Comparison of ENCODE assay signal across 8 cellular contexts in the genomic region with DNA sequence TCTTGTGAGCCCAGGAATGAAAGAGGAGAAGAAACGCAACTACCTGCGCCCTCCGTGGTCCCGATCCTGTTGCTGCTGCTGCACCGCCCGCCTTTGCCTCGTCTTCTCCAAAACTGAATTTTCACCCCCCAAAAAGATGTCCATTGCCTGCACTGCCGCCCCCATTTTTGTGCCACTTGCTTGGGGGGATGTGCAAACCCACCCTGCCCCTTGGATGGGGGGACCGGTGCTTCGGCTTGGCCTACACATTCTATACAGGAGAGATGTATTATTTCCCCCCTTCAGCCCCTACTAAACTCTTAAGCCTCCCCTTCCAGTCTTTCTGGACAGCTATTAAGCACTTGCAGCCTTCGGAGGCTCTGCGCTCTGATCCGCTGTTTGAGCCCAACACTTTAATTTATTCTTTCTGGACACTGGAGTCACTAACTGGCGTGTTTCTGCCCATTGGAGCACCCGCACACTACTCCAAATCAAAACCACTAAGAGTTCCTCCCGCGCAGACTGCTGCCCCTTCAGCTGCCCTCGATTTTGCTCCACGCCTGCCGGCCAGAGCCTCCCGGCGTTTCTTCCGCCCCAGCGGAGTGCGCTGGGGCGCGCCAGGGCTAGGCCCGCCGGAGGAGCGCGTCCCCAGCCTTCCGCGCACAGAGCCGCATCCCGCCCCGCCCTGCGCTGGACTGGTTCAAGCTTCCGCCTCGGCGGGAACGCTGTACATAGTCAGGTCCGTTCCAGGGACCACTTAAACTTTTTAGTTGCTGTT. TPM values are rescaled to one million over a fixed set of nuclear protein-coding genes. Genes with fewer than 3 reads are reported as not detected.
DNase-seq lines count a peak whose midpoint lies in the region; ATAC-seq and TF ChIP-seq lines count a peak whose summit lies in the region.

No MANE protein-coding gene starts in this region.

- H2AFZ ChIP-seq in MM.1S (ENCODE audit: low read length) = 0 out of 2 replicates have a peak overlapping the region, but pooled peaks have one; percentile 53

- H3K9me2 ChIP-seq in MM.1S (replicated peaks; ENCODE audit: insufficient read depth, low read length) = no peaks in the 10 kb centered on the region

- H3K4me3 ChIP-seq in MM.1S (ENCODE audit: low read length) = 0 out of 2 replicates have a peak overlapping the region, but pooled peaks have one; percentile 21
- H3K4me3 ChIP-seq in endodermal cell (ENCODE audit: low read length) = no peak overlapping the region

- H3K9me3 ChIP-seq in MM.1S (replicated peaks; ENCODE audit: insufficient read depth, low read length) (no peaks in the 10 kb centered on the region), endodermal cell (ENCODE audit: control insufficient read depth, low read length) (peaks cover 5% of the 10 kb centered on the region)

- H3K27me3 ChIP-seq in MM.1S (replicated peaks; ENCODE audit: insufficient read depth, low read length) (no peaks in the 10 kb centered on the region), endodermal cell (ENCODE audit: control insufficient read depth, insufficient read depth, low read length, poor library complexity, severe bottlenecking) (peaks cover 99% of the 10 kb centered on the region)

- H3K4me1 Mint-ChIP-seq in endodermal cell = peaks cover 54% of the 10 kb centered on the region
- peaks cover 44% of the 10 kb centered on the region for H3K4me1 Mint-ChIP-seq in chondrocyte (ENCODE audit: low read depth)

- H3K36me3 ChIP-seq in MM.1S (replicated peaks; ENCODE audit: insufficient read depth, low read length) = no peaks in the 10 kb centered on the region
- no peaks in the 10 kb centered on the region for H3K36me3 ChIP-seq in endodermal cell (ENCODE audit: control insufficient read depth, insufficient read depth, low read length)

- intact Hi-C loops in posterior vena cava (cut with DNase I) = no loop called here

- H3K4me1 ChIP-seq in MM.1S (ENCODE audit: low read length) = no peaks in the 10 kb centered on the region
- H3K4me1 ChIP-seq in endodermal cell (ENCODE audit: control insufficient read depth, insufficient read depth, low read length) = no peaks in the 10 kb centered on the region

- peaks cover 99% of the 10 kb centered on the region for H3K27me3 Mint-ChIP-seq in endodermal cell (ENCODE audit: insufficient read depth)
- H3K27me3 Mint-ChIP-seq in chondrocyte (ENCODE audit: low read depth) = peaks cover 79% of the 10 kb centered on the region

- H3K9ac ChIP-seq in MM.1S (ENCODE audit: low read length) (no peak overlapping the region), endodermal cell (ENCODE audit: extremely low read depth, low read length, poor library complexity, severe bottlenecking) (no peak overlapping the region)

- peak; percentile 35 for DNase-seq in MM.1S
- DNase-seq in endodermal cell = peak; percentile 71
- DNase-seq in posterior vena cava (ENCODE audit: low spot score) = peak; percentile 79
- no peak for DNase-seq in effector CD8-positive, alpha-beta T cell (lab: John Stamatoyannopoulos, UW)
- no peak for DNase-seq in NCI-H2171 (lab: John Stamatoyannopoulos, UW)
- DNase-seq in chondrocyte (ENCODE audit: low spot score) = no peak

- TF ChIP-seq CTCF in MM.1S (IDR thresholded peaks at IDR 0.05; ENCODE audit: low read length) (no peak), endodermal cell (conservative IDR thresholded peaks at IDR 0.05) (no peak), chondrocyte (IDR thresholded peaks at IDR 0.05) (no peak)

- no peaks in the 10 kb centered on the region for H3K79me2 ChIP-seq in MM.1S (ENCODE audit: low read length)

- H3K4me2 ChIP-seq in MM.1S (ENCODE audit: low read depth, low read length) = peak overlapping the region; percentile 69

- no peaks in the 10 kb centered on the region for H3F3A ChIP-seq in MM.1S (ENCODE audit: insufficient read depth, low read length)

- H3K27ac ChIP-seq in MM.1S (ENCODE audit: low read length) (no peak overlapping the region), endodermal cell (ENCODE audit: low read depth, low read length) (no peak overlapping the region)

- no peaks in the 10 kb centered on the region for H4K20me1 ChIP-seq in MM.1S (ENCODE audit: insufficient read depth, low read length)

- 13 to 35% methylated on average over 9 to 42 of the region's 42 CpGs for WGBS in endodermal cell (ENCODE audit: insufficient coverage in 1 of 2, insufficient read length in 1 of 2), 2 experiments

- H3K9me3 Mint-ChIP-seq in endodermal cell (peaks cover 3% of the 10 kb centered on the region), chondrocyte (ENCODE audit: low read depth) (no peaks in the 10 kb centered on the region)

- H3K36me3 Mint-ChIP-seq in endodermal cell (ENCODE audit: low read depth) = peaks cover 44% of the 10 kb centered on the region
- peaks cover 11% of the 10 kb centered on the region for H3K36me3 Mint-ChIP-seq in chondrocyte (ENCODE audit: low read depth)

- peak overlapping the region; percentile 78 for H3K4me3 Mint-ChIP-seq in endodermal cell
- H3K4me3 Mint-ChIP-seq in chondrocyte (ENCODE audit: unreplicated experiment) = no peak overlapping the region

- peak; percentile 44 for ATAC-seq in GM18868 (IDR thresholded peaks at IDR 0.05; ENCODE audit: unreplicated experiment)
- ATAC-seq in HG03095 (IDR thresholded peaks at IDR 0.05; ENCODE audit: unreplicated experiment) = no peak

- H3K27ac Mint-ChIP-seq in endodermal cell (no peak overlapping the region), chondrocyte (ENCODE audit: unreplicated experiment) (no peak overlapping the region)

RNA-seq across cellular contexts. Expression of a gene that starts 5.9 kb away (rescaled TPM):
- total RNA-seq in endodermal cell = 10 to 100 TPM; 11.7 to 19.0 TPM
- polyA plus RNA-seq in endodermal cell (2013, experiment 1 of 2) = 4.2 TPM
- 3.3 TPM for polyA plus RNA-seq in endodermal cell (2013, experiment 2 of 2)
- total RNA-seq in posterior vena cava = not detected
- total RNA-seq in chondrocyte = 0.10 to 0.53 TPM in 2 of 3 replicates, not detected in the other

Comparison
In these comparisons a context has a peak if more than half of its experiments do, and no peak if none do; other contexts are left out.
1. DNase-seq: peak in MM.1S (single experiment), endodermal cell (single experiment) and posterior vena cava (single experiment); none in effector CD8-positive, alpha-beta T cell (single experiment), NCI-H2171 (single experiment) and chondrocyte (single experiment).